In the genomic region with DNA sequence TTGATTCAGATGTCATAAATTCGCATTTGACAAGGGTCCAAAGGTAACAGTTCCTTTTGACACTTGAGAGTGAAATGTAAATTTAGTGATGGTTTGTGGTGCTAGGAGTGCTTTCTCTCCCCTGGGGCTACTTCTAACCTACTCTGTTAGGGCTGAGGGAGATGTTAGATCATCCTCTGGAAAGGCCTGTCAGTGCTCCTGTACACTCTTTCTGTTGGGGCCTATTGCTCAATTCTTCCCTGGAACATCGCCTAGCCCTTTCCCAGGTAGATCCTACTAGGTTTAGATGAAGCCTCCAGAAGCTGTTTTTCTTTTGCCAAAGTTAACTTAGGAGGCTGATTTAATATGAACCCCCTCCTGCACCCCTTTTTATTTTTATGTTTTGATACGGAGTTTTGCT, we compare ENCODE assay signal across 8 cellular contexts. TPM values are rescaled to one million over a fixed set of nuclear protein-coding genes. Genes with fewer than 3 reads are reported as not detected.
DNase-seq lines count a peak whose midpoint lies in the region; ATAC-seq and TF ChIP-seq lines count a peak whose summit lies in the region.

No MANE protein-coding gene starts in this region.

- no peaks in the 10 kb centered on the region for H3K27me3 ChIP-seq in AG04450 (ENCODE audit: control insufficient read depth, insufficient read depth, low read length)

- ATAC-seq in WTC11 (no peak), GM18909 (IDR thresholded peaks at IDR 0.05; ENCODE audit: poor library complexity, unreplicated experiment) (no peak)

- no peak for DNase-seq in AG04450 (ENCODE audit: low read depth, low spot score)
- DNase-seq in GM20000 (ENCODE audit: low spot score): peak; percentile 21
- no peak for DNase-seq in WTC11 (ENCODE audit: low spot score)
- DNase-seq in kidney tubule cell (ENCODE audit: low spot score): peak; percentile 5
- no peak for DNase-seq in foreskin melanocyte
- DNase-seq in COLO829 (ENCODE audit: low spot score): no peak
- no peak for DNase-seq in NK-92 treated with Interleukin-12 subunit alpha and Interleukin-12 subunit beta, amount 100 ng/mL, for 24 hours (lab: John Stamatoyannopoulos, UW)

- CTCF ChIA-PET in AG04450 (lab: Charles Lee) (interaction anchor here (0.5 to 1.5 kb wide), 5 partner anchors 13 to 178 kb away, joined by 3 to 6 read pairs (median 4); no protein-coding TSS in a partner anchor), WTC11 (lab: Charles Lee) (interaction anchor here (0.7 to 1.2 kb wide), 5 partner anchors 25 to 73 kb away, joined by 4 to 5 read pairs (median 4); a partner anchor contains a TSS)

- H3K27me3 Mint-ChIP-seq in WTC11 (ENCODE audit: low read depth): no peaks in the 10 kb centered on the region

- no peaks in the 10 kb centered on the region for H3K9me3 Mint-ChIP-seq in WTC11

- H3K36me3 Mint-ChIP-seq in WTC11: peaks cover 8% of the 10 kb centered on the region

- no peak overlapping the region for H3K27ac ChIP-seq in AG04450 (ENCODE audit: low read depth, low read length)

- H3K9me3 ChIP-seq in AG04450 (ENCODE audit: control insufficient read depth, insufficient read depth, low read length): no peaks in the 10 kb centered on the region; the same call in 1 of the 2 replicates

- H3K27ac Mint-ChIP-seq in WTC11: no peak overlapping the region

- TF ChIP-seq CTCF in AG04450 (IDR thresholded peaks at IDR 0.05; ENCODE audit: low read depth, low read length) (no peak), GM20000 (IDR thresholded peaks at IDR 0.05; ENCODE audit: extremely low read depth, missing control alignments) (no peak), WTC11 (IDR thresholded peaks at IDR 0.05) (no peak)

- POLR2A ChIA-PET in AG04450 (lab: Yijun Ruan, JAX): interaction anchor here (1.2 kb wide), 1 partner anchor 55 kb away, joined by 12 read pairs; a partner anchor contains a TSS
- POLR2A ChIA-PET in WTC11 (lab: Charles Lee): interaction anchor here (1.7 to 2.1 kb wide), 2 partner anchors 55 to 56 kb away, joined by 3 to 9 read pairs; a partner anchor contains a TSS

- peaks cover 35% of the 10 kb centered on the region for H3K4me1 Mint-ChIP-seq in WTC11

- H3K4me3 ChIP-seq in AG04450 (ENCODE audit: low read depth, low read length): peak overlapping the region; percentile 85; the same call in 1 of the 2 replicates

- peak overlapping the region; percentile 81 for H3K4me3 Mint-ChIP-seq in WTC11

TF ChIP-seq in WTC11, 78 proteins besides CTCF, POLR2A, EP300 and RAD21 (continues in another document):
- TF ChIP-seq, protein P1, sequence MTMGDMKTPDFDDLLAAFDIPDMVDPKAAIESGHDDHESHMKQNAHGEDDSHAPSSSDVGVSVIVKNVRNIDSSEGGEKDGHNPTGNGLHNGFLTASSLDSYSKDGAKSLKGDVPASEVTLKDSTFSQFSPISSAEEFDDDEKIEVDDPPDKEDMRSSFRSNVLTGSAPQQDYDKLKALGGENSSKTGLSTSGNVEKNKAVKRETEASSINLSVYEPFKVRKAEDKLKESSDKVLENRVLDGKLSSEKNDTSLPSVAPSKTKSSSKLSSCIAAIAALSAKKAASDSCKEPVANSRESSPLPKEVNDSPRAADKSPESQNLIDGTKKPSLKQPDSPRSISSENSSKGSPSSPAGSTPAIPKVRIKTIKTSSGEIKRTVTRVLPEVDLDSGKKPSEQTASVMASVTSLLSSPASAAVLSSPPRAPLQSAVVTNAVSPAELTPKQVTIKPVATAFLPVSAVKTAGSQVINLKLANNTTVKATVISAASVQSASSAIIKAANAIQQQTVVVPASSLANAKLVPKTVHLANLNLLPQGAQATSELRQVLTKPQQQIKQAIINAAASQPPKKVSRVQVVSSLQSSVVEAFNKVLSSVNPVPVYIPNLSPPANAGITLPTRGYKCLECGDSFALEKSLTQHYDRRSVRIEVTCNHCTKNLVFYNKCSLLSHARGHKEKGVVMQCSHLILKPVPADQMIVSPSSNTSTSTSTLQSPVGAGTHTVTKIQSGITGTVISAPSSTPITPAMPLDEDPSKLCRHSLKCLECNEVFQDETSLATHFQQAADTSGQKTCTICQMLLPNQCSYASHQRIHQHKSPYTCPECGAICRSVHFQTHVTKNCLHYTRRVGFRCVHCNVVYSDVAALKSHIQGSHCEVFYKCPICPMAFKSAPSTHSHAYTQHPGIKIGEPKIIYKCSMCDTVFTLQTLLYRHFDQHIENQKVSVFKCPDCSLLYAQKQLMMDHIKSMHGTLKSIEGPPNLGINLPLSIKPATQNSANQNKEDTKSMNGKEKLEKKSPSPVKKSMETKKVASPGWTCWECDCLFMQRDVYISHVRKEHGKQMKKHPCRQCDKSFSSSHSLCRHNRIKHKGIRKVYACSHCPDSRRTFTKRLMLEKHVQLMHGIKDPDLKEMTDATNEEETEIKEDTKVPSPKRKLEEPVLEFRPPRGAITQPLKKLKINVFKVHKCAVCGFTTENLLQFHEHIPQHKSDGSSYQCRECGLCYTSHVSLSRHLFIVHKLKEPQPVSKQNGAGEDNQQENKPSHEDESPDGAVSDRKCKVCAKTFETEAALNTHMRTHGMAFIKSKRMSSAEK (CRISPR knock-in tag; IDR thresholded peaks at IDR 0.05; ENCODE audit: borderline replicate concordance): no peak
- TF ChIP-seq, protein P2, sequence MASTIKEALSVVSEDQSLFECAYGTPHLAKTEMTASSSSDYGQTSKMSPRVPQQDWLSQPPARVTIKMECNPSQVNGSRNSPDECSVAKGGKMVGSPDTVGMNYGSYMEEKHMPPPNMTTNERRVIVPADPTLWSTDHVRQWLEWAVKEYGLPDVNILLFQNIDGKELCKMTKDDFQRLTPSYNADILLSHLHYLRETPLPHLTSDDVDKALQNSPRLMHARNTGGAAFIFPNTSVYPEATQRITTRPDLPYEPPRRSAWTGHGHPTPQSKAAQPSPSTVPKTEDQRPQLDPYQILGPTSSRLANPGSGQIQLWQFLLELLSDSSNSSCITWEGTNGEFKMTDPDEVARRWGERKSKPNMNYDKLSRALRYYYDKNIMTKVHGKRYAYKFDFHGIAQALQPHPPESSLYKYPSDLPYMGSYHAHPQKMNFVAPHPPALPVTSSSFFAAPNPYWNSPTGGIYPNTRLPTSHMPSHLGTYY (CRISPR knock-in tag; IDR thresholded peaks at IDR 0.05): no peak
- TF ChIP-seq, protein P3, sequence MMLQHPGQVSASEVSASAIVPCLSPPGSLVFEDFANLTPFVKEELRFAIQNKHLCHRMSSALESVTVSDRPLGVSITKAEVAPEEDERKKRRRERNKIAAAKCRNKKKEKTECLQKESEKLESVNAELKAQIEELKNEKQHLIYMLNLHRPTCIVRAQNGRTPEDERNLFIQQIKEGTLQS (CRISPR knock-in tag; conservative IDR thresholded peaks at IDR 0.05): no peak
- TF ChIP-seq, protein P4, sequence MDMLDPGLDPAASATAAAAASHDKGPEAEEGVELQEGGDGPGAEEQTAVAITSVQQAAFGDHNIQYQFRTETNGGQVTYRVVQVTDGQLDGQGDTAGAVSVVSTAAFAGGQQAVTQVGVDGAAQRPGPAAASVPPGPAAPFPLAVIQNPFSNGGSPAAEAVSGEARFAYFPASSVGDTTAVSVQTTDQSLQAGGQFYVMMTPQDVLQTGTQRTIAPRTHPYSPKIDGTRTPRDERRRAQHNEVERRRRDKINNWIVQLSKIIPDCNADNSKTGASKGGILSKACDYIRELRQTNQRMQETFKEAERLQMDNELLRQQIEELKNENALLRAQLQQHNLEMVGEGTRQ (CRISPR knock-in tag; IDR thresholded peaks at IDR 0.05): no peak
- TF ChIP-seq, protein P5, sequence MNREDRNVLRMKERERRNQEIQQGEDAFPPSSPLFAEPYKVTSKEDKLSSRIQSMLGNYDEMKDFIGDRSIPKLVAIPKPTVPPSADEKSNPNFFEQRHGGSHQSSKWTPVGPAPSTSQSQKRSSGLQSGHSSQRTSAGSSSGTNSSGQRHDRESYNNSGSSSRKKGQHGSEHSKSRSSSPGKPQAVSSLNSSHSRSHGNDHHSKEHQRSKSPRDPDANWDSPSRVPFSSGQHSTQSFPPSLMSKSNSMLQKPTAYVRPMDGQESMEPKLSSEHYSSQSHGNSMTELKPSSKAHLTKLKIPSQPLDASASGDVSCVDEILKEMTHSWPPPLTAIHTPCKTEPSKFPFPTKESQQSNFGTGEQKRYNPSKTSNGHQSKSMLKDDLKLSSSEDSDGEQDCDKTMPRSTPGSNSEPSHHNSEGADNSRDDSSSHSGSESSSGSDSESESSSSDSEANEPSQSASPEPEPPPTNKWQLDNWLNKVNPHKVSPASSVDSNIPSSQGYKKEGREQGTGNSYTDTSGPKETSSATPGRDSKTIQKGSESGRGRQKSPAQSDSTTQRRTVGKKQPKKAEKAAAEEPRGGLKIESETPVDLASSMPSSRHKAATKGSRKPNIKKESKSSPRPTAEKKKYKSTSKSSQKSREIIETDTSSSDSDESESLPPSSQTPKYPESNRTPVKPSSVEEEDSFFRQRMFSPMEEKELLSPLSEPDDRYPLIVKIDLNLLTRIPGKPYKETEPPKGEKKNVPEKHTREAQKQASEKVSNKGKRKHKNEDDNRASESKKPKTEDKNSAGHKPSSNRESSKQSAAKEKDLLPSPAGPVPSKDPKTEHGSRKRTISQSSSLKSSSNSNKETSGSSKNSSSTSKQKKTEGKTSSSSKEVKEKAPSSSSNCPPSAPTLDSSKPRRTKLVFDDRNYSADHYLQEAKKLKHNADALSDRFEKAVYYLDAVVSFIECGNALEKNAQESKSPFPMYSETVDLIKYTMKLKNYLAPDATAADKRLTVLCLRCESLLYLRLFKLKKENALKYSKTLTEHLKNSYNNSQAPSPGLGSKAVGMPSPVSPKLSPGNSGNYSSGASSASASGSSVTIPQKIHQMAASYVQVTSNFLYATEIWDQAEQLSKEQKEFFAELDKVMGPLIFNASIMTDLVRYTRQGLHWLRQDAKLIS (CRISPR knock-in tag; IDR thresholded peaks at IDR 0.05; ENCODE audit: borderline replicate concordance): no peak
- TF ChIP-seq, protein P6, sequence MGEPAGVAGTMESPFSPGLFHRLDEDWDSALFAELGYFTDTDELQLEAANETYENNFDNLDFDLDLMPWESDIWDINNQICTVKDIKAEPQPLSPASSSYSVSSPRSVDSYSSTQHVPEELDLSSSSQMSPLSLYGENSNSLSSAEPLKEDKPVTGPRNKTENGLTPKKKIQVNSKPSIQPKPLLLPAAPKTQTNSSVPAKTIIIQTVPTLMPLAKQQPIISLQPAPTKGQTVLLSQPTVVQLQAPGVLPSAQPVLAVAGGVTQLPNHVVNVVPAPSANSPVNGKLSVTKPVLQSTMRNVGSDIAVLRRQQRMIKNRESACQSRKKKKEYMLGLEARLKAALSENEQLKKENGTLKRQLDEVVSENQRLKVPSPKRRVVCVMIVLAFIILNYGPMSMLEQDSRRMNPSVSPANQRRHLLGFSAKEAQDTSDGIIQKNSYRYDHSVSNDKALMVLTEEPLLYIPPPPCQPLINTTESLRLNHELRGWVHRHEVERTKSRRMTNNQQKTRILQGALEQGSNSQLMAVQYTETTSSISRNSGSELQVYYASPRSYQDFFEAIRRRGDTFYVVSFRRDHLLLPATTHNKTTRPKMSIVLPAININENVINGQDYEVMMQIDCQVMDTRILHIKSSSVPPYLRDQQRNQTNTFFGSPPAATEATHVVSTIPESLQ (CRISPR knock-in tag; IDR thresholded peaks at IDR 0.05): no peak
- no peak for TF ChIP-seq ELF4 (CRISPR knock-in tag; IDR thresholded peaks at IDR 0.05; ENCODE audit: low read depth)

RNA-seq across cellular contexts. Expression of a gene that starts 1.4 kb away (rescaled TPM):
- 57.2 and 67.7 TPM in 2 replicates for polyA plus RNA-seq in AG04450 (2011; rRNA removed)
- polyA minus RNA-seq in AG04450 (2011; rRNA and poly(A)+ RNA removed): 58.5 and 60.8 TPM in 2 replicates
- 69.0 to 77.2 TPM (median 72.1 TPM) in 3 replicates for total RNA-seq in WTC11 (2021)

RNA-seq across cellular contexts. Expression of a gene that starts 55.4 kb away (rescaled TPM):
- polyA plus RNA-seq in AG04450 (2011; rRNA removed): 5.7 and 9.1 TPM in 2 replicates
- polyA minus RNA-seq in AG04450 (2011; rRNA and poly(A)+ RNA removed): 9.8 and 13.5 TPM in 2 replicates
- 36.7 to 38.2 TPM (median 37.8 TPM) in 3 replicates for total RNA-seq in WTC11 (2021)

Comparison
In these comparisons a context has a peak if more than half of its experiments do, and no peak if none do; other contexts are left out.
1. DNase-seq: peak in GM20000 (single experiment) and kidney tubule cell (single experiment); none in AG04450 (single experiment), WTC11 (single experiment), foreskin melanocyte (single experiment), COLO829 (single experiment) and NK-92 treated with Interleukin-12 subunit alpha and Interleukin-12 subunit beta, amount 100 ng/mL, for 24 hours (single experiment).